Comparison of ENCODE assay signal across 9 cellular contexts in genomic region chr11:11441516-11441915, GRCh38.
"Had no signal": no experiment of that assay in that cellular context is flagged by ENCODE, and none has a peak within 500 bp of the region (broad histone marks: within the 10 kb centered on the region; RNA-seq: fewer than 3 reads in every experiment).

No MANE protein-coding gene starts in this region.

- H3K9me3 ChIP-seq: HAP-1 had no signal

- DNase-seq: GM23248, GOT3, H7, HFFc6, IMR-90, KG1 had no signal

- ATAC-seq: HCT116, K562 had no signal

- H3K36me3 ChIP-seq: HAP-1 had no signal

- H3K4me1 ChIP-seq: HAP-1 had no signal

- H3K4me3 ChIP-seq: GM23248, HAP-1, K562 had no signal

- H3K27ac ChIP-seq: GM23248 had no signal
